Comparison of ENCODE assay signal across 8 cellular contexts in the genomic region with DNA sequence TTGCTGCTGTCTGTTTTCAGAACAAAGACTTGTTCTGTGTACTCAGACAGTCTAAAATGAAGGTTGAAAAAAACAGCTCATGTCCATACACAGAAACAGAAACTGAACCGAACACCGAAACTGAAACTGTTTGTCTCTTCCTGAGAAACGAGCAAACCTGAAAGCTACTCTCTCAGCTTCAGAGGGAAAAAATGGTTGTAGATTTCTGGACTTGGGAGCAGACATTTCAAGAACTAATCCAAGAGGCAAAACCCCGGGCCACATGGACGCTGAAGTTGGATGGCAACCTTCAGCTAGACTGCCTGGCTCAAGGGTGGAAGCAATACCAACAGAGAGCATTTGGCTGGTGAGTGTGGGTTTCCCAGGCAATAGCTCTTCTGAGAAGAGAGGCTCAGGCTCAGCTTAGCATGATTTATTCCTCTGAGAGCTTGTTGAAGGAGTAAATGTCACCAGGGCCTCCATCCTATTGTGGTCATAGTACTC. TPM values are rescaled to one million over a fixed set of nuclear protein-coding genes. Genes with fewer than 3 reads are reported as not detected.
DNase-seq lines count a peak whose midpoint lies in the region; ATAC-seq lines count a peak whose summit lies in the region.

A gene with protein sequence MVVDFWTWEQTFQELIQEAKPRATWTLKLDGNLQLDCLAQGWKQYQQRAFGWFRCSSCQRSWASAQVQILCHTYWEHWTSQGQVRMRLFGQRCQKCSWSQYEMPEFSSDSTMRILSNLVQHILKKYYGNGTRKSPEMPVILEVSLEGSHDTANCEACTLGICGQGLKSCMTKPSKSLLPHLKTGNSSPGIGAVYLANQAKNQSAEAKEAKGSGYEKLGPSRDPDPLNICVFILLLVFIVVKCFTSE (plus strand): TSS at position 135 of the 483 bp plus-strand sequence. CDS start 57 bp downstream, at position 192.

- no peaks in the 10 kb centered on the region for H3K27me3 Mint-ChIP-seq in activated naive CD8-positive, alpha-beta T cell treated with anti-CD3 and anti-CD28 coated beads, Interleukin-2, amount 10 ng/mL, durations not matched to agents 7 days and 5 days

- no peaks in the 10 kb centered on the region for H3K27me3 ChIP-seq in skeletal muscle satellite cell (ENCODE audit: control insufficient read depth, insufficient read depth, low read length)

- peaks cover 10% of the 10 kb centered on the region for H3K9me3 Mint-ChIP-seq in activated naive CD8-positive, alpha-beta T cell treated with anti-CD3 and anti-CD28 coated beads, Interleukin-2, amount 10 ng/mL, durations not matched to agents 7 days and 5 days

- peak within 1 kb of the TSS; percentile 81 for H3K9ac ChIP-seq in skeletal muscle satellite cell (ENCODE audit: low read depth, low read length)

- peaks cover 48% of the 10 kb centered on the region for H3K36me3 Mint-ChIP-seq in activated naive CD8-positive, alpha-beta T cell treated with anti-CD3 and anti-CD28 coated beads, Interleukin-2, amount 10 ng/mL, durations not matched to agents 7 days and 5 days

- peaks cover 13% of the 10 kb centered on the region for H3K4me1 ChIP-seq in skeletal muscle satellite cell (ENCODE audit: control insufficient read depth, insufficient read depth, low read length)

- DNase-seq in NCI-H2196 (lab: John Stamatoyannopoulos, UW; ENCODE audit: unreplicated experiment), result peak; percentile 17
- no peak for DNase-seq in NCI-H2196 treated with DMSO at 0.1 percent for 48 hours (lab: John Stamatoyannopoulos, UW; ENCODE audit: unreplicated experiment)
- DNase-seq in NOMO-1 treated with dmso at 0.1 percent for 144 hours (lab: John Stamatoyannopoulos, UW; ENCODE audit: unreplicated experiment), result peak; percentile 72
- DNase-seq in activated naive CD8-positive, alpha-beta T cell treated with anti-CD3 and anti-CD28 coated beads, Interleukin-2, amount 10 ng/mL, durations not matched to agents 7 days and 5 days, result peak; percentile 63
- no peak for DNase-seq in left ventricle myocardium superior
- DNase-seq in NCI-H82 treated with DMSO at 0.1 percent for 48 hours (lab: John Stamatoyannopoulos, UW; ENCODE audit: unreplicated experiment), result no peak

- H3K4me3 ChIP-seq in skeletal muscle satellite cell (ENCODE audit: low read length), result peak within 1 kb of the TSS; percentile 67

- peak within 1 kb of the TSS; percentile 86 for H3K4me2 ChIP-seq in skeletal muscle satellite cell (ENCODE audit: low read length)

- intact Hi-C loops in left ventricle myocardium superior (cut with micrococcal nuclease), result no loop called here

- POLR2A ChIA-PET in activated naive CD8-positive, alpha-beta T cell treated with anti-CD3 and anti-CD28 coated beads, Interleukin-2, amount 10 ng/mL, durations not matched to agents 7 days and 5 days (lab: Charles Lee), result interaction anchor here (0.6 to 2.3 kb wide), 11 partner anchors 9 to 1430 kb away, joined by 3 to 7 read pairs (median 4); a partner anchor contains a TSS

- peak within 1 kb of the TSS; percentile 97 for H3K27ac Mint-ChIP-seq in activated naive CD8-positive, alpha-beta T cell treated with anti-CD3 and anti-CD28 coated beads, Interleukin-2, amount 10 ng/mL, durations not matched to agents 7 days and 5 days

- H3K36me3 ChIP-seq in skeletal muscle satellite cell (ENCODE audit: insufficient read depth, low read length), result no peaks in the 10 kb centered on the region

- ATAC-seq in HG02798 (IDR thresholded peaks at IDR 0.05; ENCODE audit: poor library complexity, unreplicated experiment) (peak; percentile 95), left ventricle myocardium superior (peak; percentile 83)
- peak; percentile 87 for ATAC-seq in activated naive CD8-positive, alpha-beta T cell treated with anti-CD3 and anti-CD28 coated beads, Interleukin-2, amount 10 ng/mL, durations not matched to agents 7 days and 5 days (ENCODE audit: low read depth)

- H3K4me3 Mint-ChIP-seq in activated naive CD8-positive, alpha-beta T cell treated with anti-CD3 and anti-CD28 coated beads, Interleukin-2, amount 10 ng/mL, durations not matched to agents 7 days and 5 days, result peak within 1 kb of the TSS; percentile 98

- H3K4me1 Mint-ChIP-seq in activated naive CD8-positive, alpha-beta T cell treated with anti-CD3 and anti-CD28 coated beads, Interleukin-2, amount 10 ng/mL, durations not matched to agents 7 days and 5 days, result peaks cover 29% of the 10 kb centered on the region

- H3K9me3 ChIP-seq in skeletal muscle satellite cell (replicated peaks; ENCODE audit: low read length), result no peaks in the 10 kb centered on the region

RNA-seq across cellular contexts. Expression of the gene that starts here (rescaled TPM):
- total RNA-seq in activated naive CD8-positive, alpha-beta T cell treated with anti-CD3 and anti-CD28 coated beads, Interleukin-2, amount 10 ng/mL, durations not matched to agents 7 days and 5 days, result 10 to 100 TPM; 16.9 to 17.1 TPM
- total RNA-seq in left ventricle myocardium superior, result 1.0 TPM
- total RNA-seq in skeletal muscle satellite cell (2012; rRNA removed), result 0.51 and 0.66 TPM in 2 replicates

Comparison
In these comparisons a context has a peak if more than half of its experiments do, and no peak if none do; other contexts are left out.
1. DNase-seq: peak in NCI-H2196 (single experiment), NOMO-1 treated with dmso at 0.1 percent for 144 hours (single experiment) and activated naive CD8-positive, alpha-beta T cell treated with anti-CD3 and anti-CD28 coated beads, Interleukin-2, amount 10 ng/mL, durations not matched to agents 7 days and 5 days (single experiment); none in NCI-H2196 treated with DMSO at 0.1 percent for 48 hours (single experiment), left ventricle myocardium superior (single experiment) and NCI-H82 treated with DMSO at 0.1 percent for 48 hours (single experiment).
2. Peak in every context shown above with its lines, with median percentiles within 50 percentile points of each other: ATAC-seq.